1 cellular context compared by ENCODE assay signal in the genomic region with DNA sequence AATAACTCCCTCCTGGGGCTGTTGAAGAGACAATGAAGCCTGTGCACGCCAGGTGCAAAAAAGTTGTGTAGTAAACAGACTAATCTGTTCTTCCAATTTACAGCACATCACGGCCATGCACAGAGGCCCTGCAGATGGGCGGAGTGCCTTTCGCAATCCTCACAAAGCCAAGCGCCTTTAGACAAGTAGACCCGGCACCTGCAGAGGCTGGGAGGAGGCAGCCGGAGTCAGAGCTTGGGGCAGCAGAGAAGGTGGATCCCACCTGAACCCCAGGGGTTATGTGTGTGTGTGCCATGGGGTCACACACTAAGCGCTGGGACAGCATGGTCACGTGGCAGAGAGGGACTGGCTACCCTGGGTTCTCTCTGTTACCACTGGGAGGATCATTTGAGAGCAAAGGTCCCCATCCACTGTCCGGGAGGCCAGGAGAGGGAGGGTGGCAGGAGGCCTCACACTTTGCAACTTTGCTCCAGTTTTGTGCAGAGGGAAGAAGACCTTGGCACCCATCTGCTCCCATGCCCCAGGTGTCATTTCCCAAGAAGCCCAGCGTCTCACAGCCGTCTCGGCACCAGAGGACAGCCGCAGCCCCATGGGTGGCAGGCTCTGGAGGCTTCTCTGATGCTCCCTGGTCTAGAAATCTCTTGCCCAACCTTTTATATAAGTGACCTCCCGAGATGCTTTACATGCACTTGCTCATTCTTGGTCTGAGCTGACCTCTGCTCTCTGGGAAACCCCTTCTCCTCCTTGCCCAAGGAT.
A peak's percentile ranks its signal among the peaks of the same experiment; 100 is the strongest.
TF ChIP-seq lines count a peak whose summit lies in the region.

No MANE protein-coding gene starts in this region.

TF ChIP-seq in HepG2, 621 proteins besides CTCF, POLR2A, EP300 and RAD21 (continued from another document and continues in another):
- no peak for TF ChIP-seq CEBPZ (IDR thresholded peaks at IDR 0.05; ENCODE audit: low read length)
- TF ChIP-seq, protein P1, sequence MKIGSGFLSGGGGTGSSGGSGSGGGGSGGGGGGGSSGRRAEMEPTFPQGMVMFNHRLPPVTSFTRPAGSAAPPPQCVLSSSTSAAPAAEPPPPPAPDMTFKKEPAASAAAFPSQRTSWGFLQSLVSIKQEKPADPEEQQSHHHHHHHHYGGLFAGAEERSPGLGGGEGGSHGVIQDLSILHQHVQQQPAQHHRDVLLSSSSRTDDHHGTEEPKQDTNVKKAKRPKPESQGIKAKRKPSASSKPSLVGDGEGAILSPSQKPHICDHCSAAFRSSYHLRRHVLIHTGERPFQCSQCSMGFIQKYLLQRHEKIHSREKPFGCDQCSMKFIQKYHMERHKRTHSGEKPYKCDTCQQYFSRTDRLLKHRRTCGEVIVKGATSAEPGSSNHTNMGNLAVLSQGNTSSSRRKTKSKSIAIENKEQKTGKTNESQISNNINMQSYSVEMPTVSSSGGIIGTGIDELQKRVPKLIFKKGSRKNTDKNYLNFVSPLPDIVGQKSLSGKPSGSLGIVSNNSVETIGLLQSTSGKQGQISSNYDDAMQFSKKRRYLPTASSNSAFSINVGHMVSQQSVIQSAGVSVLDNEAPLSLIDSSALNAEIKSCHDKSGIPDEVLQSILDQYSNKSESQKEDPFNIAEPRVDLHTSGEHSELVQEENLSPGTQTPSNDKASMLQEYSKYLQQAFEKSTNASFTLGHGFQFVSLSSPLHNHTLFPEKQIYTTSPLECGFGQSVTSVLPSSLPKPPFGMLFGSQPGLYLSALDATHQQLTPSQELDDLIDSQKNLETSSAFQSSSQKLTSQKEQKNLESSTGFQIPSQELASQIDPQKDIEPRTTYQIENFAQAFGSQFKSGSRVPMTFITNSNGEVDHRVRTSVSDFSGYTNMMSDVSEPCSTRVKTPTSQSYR (CRISPR knock-in tag; IDR thresholded peaks at IDR 0.05; ENCODE audit: borderline replicate concordance) = no peak
- 0 out of 2 replicates have a peak, but pooled peaks have one; percentile 49 for TF ChIP-seq ZNF136 (CRISPR knock-in tag; IDR thresholded peaks at IDR 0.05; ENCODE audit: low read depth)
- TF ChIP-seq, protein P2, sequence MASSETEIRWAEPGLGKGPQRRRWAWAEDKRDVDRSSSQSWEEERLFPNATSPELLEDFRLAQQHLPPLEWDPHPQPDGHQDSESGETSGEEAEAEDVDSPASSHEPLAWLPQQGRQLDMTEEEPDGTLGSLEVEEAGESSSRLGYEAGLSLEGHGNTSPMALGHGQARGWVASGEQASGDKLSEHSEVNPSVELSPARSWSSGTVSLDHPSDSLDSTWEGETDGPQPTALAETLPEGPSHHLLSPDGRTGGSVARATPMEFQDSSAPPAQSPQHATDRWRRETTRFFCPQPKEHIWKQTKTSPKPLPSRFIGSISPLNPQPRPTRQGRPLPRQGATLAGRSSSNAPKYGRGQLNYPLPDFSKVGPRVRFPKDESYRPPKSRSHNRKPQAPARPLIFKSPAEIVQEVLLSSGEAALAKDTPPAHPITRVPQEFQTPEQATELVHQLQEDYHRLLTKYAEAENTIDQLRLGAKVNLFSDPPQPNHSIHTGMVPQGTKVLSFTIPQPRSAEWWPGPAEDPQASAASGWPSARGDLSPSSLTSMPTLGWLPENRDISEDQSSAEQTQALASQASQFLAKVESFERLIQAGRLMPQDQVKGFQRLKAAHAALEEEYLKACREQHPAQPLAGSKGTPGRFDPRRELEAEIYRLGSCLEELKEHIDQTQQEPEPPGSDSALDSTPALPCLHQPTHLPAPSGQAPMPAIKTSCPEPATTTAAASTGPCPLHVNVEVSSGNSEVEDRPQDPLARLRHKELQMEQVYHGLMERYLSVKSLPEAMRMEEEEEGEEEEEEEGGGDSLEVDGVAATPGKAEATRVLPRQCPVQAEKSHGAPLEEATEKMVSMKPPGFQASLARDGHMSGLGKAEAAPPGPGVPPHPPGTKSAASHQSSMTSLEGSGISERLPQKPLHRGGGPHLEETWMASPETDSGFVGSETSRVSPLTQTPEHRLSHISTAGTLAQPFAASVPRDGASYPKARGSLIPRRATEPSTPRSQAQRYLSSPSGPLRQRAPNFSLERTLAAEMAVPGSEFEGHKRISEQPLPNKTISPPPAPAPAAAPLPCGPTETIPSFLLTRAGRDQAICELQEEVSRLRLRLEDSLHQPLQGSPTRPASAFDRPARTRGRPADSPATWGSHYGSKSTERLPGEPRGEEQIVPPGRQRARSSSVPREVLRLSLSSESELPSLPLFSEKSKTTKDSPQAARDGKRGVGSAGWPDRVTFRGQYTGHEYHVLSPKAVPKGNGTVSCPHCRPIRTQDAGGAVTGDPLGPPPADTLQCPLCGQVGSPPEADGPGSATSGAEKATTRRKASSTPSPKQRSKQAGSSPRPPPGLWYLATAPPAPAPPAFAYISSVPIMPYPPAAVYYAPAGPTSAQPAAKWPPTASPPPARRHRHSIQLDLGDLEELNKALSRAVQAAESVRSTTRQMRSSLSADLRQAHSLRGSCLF (CRISPR knock-in tag; IDR thresholded peaks at IDR 0.05; ENCODE audit: borderline replicate concordance) = no peak
- no peak for TF ChIP-seq DMAP1 (CRISPR knock-in tag; IDR thresholded peaks at IDR 0.05)
- TF ChIP-seq THAP11 (CRISPR knock-in tag; IDR thresholded peaks at IDR 0.05) = no peak
- no peak for TF ChIP-seq ARHGAP35 (CRISPR knock-in tag; IDR thresholded peaks at IDR 0.05; ENCODE audit: borderline replicate concordance)
- TF ChIP-seq, protein P3, sequence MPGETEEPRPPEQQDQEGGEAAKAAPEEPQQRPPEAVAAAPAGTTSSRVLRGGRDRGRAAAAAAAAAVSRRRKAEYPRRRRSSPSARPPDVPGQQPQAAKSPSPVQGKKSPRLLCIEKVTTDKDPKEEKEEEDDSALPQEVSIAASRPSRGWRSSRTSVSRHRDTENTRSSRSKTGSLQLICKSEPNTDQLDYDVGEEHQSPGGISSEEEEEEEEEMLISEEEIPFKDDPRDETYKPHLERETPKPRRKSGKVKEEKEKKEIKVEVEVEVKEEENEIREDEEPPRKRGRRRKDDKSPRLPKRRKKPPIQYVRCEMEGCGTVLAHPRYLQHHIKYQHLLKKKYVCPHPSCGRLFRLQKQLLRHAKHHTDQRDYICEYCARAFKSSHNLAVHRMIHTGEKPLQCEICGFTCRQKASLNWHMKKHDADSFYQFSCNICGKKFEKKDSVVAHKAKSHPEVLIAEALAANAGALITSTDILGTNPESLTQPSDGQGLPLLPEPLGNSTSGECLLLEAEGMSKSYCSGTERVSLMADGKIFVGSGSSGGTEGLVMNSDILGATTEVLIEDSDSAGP (CRISPR knock-in tag; IDR thresholded peaks at IDR 0.05; ENCODE audit: borderline replicate concordance) = no peak
- no peak for TF ChIP-seq STAT6 (CRISPR knock-in tag; IDR thresholded peaks at IDR 0.05; ENCODE audit: borderline replicate concordance)
- TF ChIP-seq SMAD9 (CRISPR knock-in tag; IDR thresholded peaks at IDR 0.05) = no peak
- TF ChIP-seq IRF2 (CRISPR knock-in tag; IDR thresholded peaks at IDR 0.05) = no peak
- 0 out of 2 replicates have a peak, but pooled peaks have one; percentile 52 for TF ChIP-seq ZNF275 (CRISPR knock-in tag; IDR thresholded peaks at IDR 0.05; ENCODE audit: borderline replicate concordance)
- no peak for TF ChIP-seq ELF1 (CRISPR knock-in tag; IDR thresholded peaks at IDR 0.05)
- no peak for TF ChIP-seq CENPX (CRISPR knock-in tag; IDR thresholded peaks at IDR 0.05)
- no peak for TF ChIP-seq HNRNPK (IDR thresholded peaks at IDR 0.05; ENCODE audit: low read depth, low read length, poor library complexity, severe bottlenecking)
- peak; percentile 65 for TF ChIP-seq ZNF501 (CRISPR knock-in tag; IDR thresholded peaks at IDR 0.05)
- no peak for TF ChIP-seq TBP (CRISPR knock-in tag; IDR thresholded peaks at IDR 0.05)
- no peak for TF ChIP-seq MIER2 (CRISPR knock-in tag; IDR thresholded peaks at IDR 0.05)
- no peak for TF ChIP-seq ZHX1 (CRISPR knock-in tag; IDR thresholded peaks at IDR 0.05; ENCODE audit: low read depth)
- TF ChIP-seq ATF7-NPFF (CRISPR knock-in tag; IDR thresholded peaks at IDR 0.05; ENCODE audit: low read depth) = no peak
- no peak for TF ChIP-seq ZNF609 (CRISPR knock-in tag; IDR thresholded peaks at IDR 0.05; ENCODE audit: borderline replicate concordance)
- no peak for TF ChIP-seq TEAD2 (CRISPR knock-in tag; IDR thresholded peaks at IDR 0.05)
